Comparison of ENCODE assay signal across 8 cellular contexts in the genomic region with DNA sequence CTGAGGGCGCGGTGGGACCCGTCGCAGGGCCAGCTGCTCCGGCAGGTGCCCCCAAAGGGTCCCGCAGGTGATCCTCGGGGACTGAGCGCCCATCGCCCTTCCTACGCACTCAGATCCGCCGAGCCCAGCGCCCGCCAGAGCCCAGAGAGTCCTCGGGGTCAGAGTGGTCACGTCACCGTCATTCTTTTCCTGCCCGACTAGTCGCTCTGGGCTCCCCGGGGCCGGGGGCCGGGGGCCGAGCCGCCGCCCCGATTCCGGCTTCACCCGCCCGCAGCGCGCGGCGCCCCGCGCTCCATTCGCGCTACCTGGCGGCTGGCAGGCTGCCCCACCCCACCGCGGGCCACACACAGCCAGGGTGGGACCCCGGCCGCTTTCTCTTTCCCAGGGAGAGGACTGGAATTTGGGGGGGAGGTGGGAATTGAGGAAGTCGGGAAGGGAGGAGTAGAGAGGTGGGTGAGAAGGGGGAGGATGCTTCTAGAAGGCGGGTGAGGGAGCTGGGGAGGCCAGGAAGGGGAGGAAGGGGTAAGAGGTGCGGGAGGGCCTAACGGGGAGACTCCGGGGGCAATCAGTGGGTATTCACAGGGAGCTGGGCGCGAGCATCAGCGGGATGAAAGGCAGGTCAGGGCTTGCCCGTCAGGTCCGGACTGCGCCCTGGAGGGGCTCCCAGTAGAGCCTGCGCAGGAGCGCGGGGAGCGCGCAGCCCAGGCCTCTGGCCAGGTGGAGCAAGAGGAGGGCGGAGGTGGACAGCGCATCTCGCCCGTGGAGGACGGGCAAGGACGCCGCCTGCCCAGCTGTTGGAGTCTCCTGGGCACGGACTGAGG. TPM values are rescaled to one million over a fixed set of nuclear protein-coding genes. Genes with fewer than 3 reads are reported as not detected.
DNase-seq lines count a peak whose midpoint lies in the region; ATAC-seq and TF ChIP-seq lines count a peak whose summit lies in the region.

No MANE protein-coding gene starts in this region.

- H3K36me3 Mint-ChIP-seq in T-cell, result no peaks in the 10 kb centered on the region
- H3K36me3 Mint-ChIP-seq in naive thymus-derived CD4-positive, alpha-beta T cell, result no peaks in the 10 kb centered on the region

- H3K9me3 Mint-ChIP-seq in T-cell, result no peaks in the 10 kb centered on the region
- no peaks in the 10 kb centered on the region for H3K9me3 Mint-ChIP-seq in naive thymus-derived CD4-positive, alpha-beta T cell

- peak; percentile 88 for DNase-seq in H7
- peak in 3 of 34 experiments; percentile 11 to 23 (median 21) for DNase-seq in T-cell
- DNase-seq in epithelial cell of esophagus (ENCODE audit: low read depth), result peak; percentile 56
- peak in 4 of 9 donors; percentile 33 to 41 (median 36) for DNase-seq in naive thymus-derived CD4-positive, alpha-beta T cell
- no peak for DNase-seq in H4 (ENCODE audit: low spot score)
- no peak for DNase-seq in mucosa of gallbladder (ENCODE audit: low spot score)

- peaks cover 0 to 5% of the 10 kb centered on the region in 2 donors for H3K4me1 ChIP-seq in naive thymus-derived CD4-positive, alpha-beta T cell (ENCODE audit: control insufficient read depth in 2 of 2, insufficient read depth in 2 of 2, low read length in 2 of 2)

- peak overlapping the region; percentile 21 for H3K27ac ChIP-seq in naive thymus-derived CD4-positive, alpha-beta T cell (ENCODE audit: low read depth, low read length)

- peak; percentile 64 to 76 (median 72) for ATAC-seq in T-cell (replicated peaks in 1 of 4)
- ATAC-seq in naive thymus-derived CD4-positive, alpha-beta T cell, result peak; percentile 45
- no peak for ATAC-seq in HG03521 (IDR thresholded peaks at IDR 0.05; ENCODE audit: unreplicated experiment)
- ATAC-seq in GM21390 (IDR thresholded peaks at IDR 0.05; ENCODE audit: unreplicated experiment), result no peak

- H3K27ac Mint-ChIP-seq in T-cell, result peak overlapping the region in 1 of 2 donors; percentile 55
- H3K27ac Mint-ChIP-seq in naive thymus-derived CD4-positive, alpha-beta T cell, result peak overlapping the region; percentile 59 to 93 (median 82)

- H3K4me3 Mint-ChIP-seq in T-cell, result peak overlapping the region; percentile 80 to 87 (median 84)
- peak overlapping the region; percentile 87 to 92 (median 90) for H3K4me3 Mint-ChIP-seq in naive thymus-derived CD4-positive, alpha-beta T cell

- peaks cover 12% of the 10 kb centered on the region for H3K27me3 ChIP-seq in H7 (ENCODE audit: control insufficient read depth, insufficient read depth, low read length)
- H3K27me3 ChIP-seq in naive thymus-derived CD4-positive, alpha-beta T cell (ENCODE audit: control insufficient read depth in 2 of 2, insufficient read depth in 2 of 2, low read length in 2 of 2), result peaks cover 0 to 8% of the 10 kb centered on the region in 2 donors

- H3K4me1 Mint-ChIP-seq in T-cell, result peaks cover 11 to 17% (median 14%) of the 10 kb centered on the region in 3 donors
- peaks cover 0 to 22% (median 15%) of the 10 kb centered on the region in 7 donors for H3K4me1 Mint-ChIP-seq in naive thymus-derived CD4-positive, alpha-beta T cell

- peak overlapping the region; percentile 59 for H3K4me3 ChIP-seq in H7 (ENCODE audit: insufficient read depth, low read depth, low read length)
- H3K4me3 ChIP-seq in epithelial cell of esophagus (ENCODE audit: low read length), result peak overlapping the region; percentile 52
- H3K4me3 ChIP-seq in naive thymus-derived CD4-positive, alpha-beta T cell (ENCODE audit: low read length), result peak overlapping the region; percentile 73

- no peak for TF ChIP-seq CTCF in epithelial cell of esophagus (IDR thresholded peaks at IDR 0.05; ENCODE audit: insufficient read depth, low read depth, low read length, missing control alignments)

- H3K36me3 ChIP-seq in H7 (replicated peaks; ENCODE audit: control insufficient read depth, insufficient read depth, low read length), result no peaks in the 10 kb centered on the region
- H3K36me3 ChIP-seq in naive thymus-derived CD4-positive, alpha-beta T cell (ENCODE audit: control insufficient read depth in 2 of 3, insufficient read depth in 3 of 3, low read length in 3 of 3), result no peaks in the 10 kb centered on the region

- CTCF ChIA-PET in T-cell (lab: Charles Lee), result interaction anchor here in 1 of 2 donors (0.6 to 1.3 kb wide), 3 partner anchors 11 to 195 kb away, joined by 4 to 10 read pairs (median 6); no protein-coding TSS in a partner anchor
- CTCF ChIA-PET in naive thymus-derived CD4-positive, alpha-beta T cell (lab: Charles Lee), result interaction anchor here (0.6 to 5.2 kb wide), 8 partner anchors 11 to 163 kb away, joined by 3 to 27 read pairs (median 4); a partner anchor contains a TSS

- H3K27me3 Mint-ChIP-seq in T-cell, result peaks cover 10 to 44% of the 10 kb centered on the region in 2 donors
- H3K27me3 Mint-ChIP-seq in naive thymus-derived CD4-positive, alpha-beta T cell, result peaks cover 3 to 51% (median 21%) of the 10 kb centered on the region in 5 donors

- intact Hi-C loops in naive thymus-derived CD4-positive, alpha-beta T cell (cut with micrococcal nuclease), result loop anchor here (1.0 to 10.0 kb wide), 5 partner anchors 12 to 391 kb away; a partner anchor contains a TSS

- POLR2A ChIA-PET in T-cell (lab: Charles Lee), result interaction anchor here (0.6 to 0.7 kb wide), 5 partner anchors 11 to 1801 kb away, joined by 4 to 11 read pairs (median 6); no protein-coding TSS in a partner anchor
- POLR2A ChIA-PET in naive thymus-derived CD4-positive, alpha-beta T cell (lab: Charles Lee), result interaction anchor here (0.6 to 1.6 kb wide), 4 partner anchors 12 to 172 kb away, joined by 3 to 5 read pairs (median 4); no protein-coding TSS in a partner anchor

- H3K9me3 ChIP-seq in naive thymus-derived CD4-positive, alpha-beta T cell (ENCODE audit: control insufficient read depth in 2 of 3, low read length in 3 of 3), result no peaks in the 10 kb centered on the region

RNA-seq across cellular contexts. Expression of a gene that starts 36.0 kb away (rescaled TPM):
- total RNA-seq in H7 (2014; rRNA removed; shearing (Covaris generic)), result 8.4 and 11.1 TPM in 2 replicates
- total RNA-seq in T-cell (1 to 10 TPM in 1 of 5 donors, under 1 TPM in 4; 0.35 to 1.1 (median 0.55) TPM), mucosa of gallbladder (10.2 TPM)
- total RNA-seq in naive thymus-derived CD4-positive, alpha-beta T cell, result under 1 TPM; 0.07 to 0.49 (median 0.32) TPM
- polyA plus RNA-seq in naive thymus-derived CD4-positive, alpha-beta T cell, result under 1 TPM; 0.04 to 0.35 TPM
- total RNA-seq in H4 (2014; rRNA removed; shearing (Covaris generic)), result 1.0 and 2.0 TPM in 2 replicates

Comparison
In these comparisons a context has a peak if more than half of its experiments do, and no peak if none do; other contexts are left out.
1. DNase-seq: peak in H7 (single experiment) and epithelial cell of esophagus (single experiment); none in H4 (single experiment) and mucosa of gallbladder (single experiment).
2. ATAC-seq: peak in T-cell (4 of 4) and naive thymus-derived CD4-positive, alpha-beta T cell (single experiment); none in HG03521 (single experiment) and GM21390 (single experiment).
3. Peak in every context shown above with its lines, with median percentiles within 50 percentile points of each other: H3K4me3 ChIP-seq.